Comparison of ENCODE assay signal across 1 cellular context in the genomic region with DNA sequence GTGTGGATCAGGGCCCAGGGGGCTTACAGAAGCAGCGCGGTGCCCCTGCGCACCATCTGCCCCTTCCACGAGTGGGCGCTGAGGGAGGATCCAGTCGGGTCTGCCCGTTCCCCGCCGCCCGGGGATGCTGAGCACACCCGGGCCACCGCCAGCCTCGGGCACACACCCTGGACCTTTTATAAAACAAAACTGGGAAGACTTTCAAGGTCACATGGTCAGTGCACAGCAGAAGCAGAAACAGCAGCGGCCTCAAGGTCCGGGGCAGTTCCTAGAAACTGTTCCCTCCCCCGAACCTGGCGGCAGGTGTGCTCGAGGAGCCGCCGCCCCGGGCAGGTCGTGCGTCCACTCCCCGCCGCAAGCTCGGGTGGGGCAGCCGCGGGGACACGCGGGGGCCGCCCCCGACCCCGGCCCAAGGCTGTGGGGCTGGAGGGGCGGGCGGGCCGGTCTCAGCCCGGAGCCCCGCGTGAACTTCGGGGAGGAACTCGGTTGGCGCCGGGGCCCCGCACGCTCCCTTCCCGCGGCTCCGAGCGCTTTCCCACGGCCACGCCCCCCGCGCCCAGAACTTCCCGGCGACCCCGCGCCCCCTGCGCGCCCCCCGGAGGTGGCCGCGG.
A peak's percentile ranks its signal among the peaks of the same experiment; 100 is the strongest.
TF ChIP-seq lines count a peak whose summit lies in the region.

No MANE protein-coding gene starts in this region.

TF ChIP-seq in K562, 482 proteins besides CTCF, POLR2A, EP300 and RAD21 (continued from another document and continues in another):
- TF ChIP-seq, protein P1, sequence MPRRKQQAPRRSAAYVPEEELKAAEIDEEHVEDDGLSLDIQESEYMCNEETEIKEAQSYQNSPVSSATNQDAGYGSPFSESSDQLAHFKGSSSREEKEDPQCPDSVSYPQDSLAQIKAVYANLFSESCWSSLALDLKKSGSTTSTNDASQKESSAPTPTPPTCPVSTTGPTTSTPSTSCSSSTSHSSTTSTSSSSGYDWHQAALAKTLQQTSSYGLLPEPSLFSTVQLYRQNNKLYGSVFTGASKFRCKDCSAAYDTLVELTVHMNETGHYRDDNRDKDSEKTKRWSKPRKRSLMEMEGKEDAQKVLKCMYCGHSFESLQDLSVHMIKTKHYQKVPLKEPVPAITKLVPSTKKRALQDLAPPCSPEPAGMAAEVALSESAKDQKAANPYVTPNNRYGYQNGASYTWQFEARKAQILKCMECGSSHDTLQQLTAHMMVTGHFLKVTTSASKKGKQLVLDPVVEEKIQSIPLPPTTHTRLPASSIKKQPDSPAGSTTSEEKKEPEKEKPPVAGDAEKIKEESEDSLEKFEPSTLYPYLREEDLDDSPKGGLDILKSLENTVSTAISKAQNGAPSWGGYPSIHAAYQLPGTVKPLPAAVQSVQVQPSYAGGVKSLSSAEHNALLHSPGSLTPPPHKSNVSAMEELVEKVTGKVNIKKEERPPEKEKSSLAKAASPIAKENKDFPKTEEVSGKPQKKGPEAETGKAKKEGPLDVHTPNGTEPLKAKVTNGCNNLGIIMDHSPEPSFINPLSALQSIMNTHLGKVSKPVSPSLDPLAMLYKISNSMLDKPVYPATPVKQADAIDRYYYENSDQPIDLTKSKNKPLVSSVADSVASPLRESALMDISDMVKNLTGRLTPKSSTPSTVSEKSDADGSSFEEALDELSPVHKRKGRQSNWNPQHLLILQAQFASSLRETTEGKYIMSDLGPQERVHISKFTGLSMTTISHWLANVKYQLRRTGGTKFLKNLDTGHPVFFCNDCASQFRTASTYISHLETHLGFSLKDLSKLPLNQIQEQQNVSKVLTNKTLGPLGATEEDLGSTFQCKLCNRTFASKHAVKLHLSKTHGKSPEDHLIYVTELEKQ (CRISPR knock-in tag; IDR thresholded peaks at IDR 0.05), result no peak
- TF ChIP-seq ZNF583 (CRISPR knock-in tag; IDR thresholded peaks at IDR 0.05), result no peak
- TF ChIP-seq MEIS2 (IDR thresholded peaks at IDR 0.05; ENCODE audit: partially characterized antibody), result no peak
- no peak for TF ChIP-seq ZNF764 (CRISPR knock-in tag; IDR thresholded peaks at IDR 0.05; ENCODE audit: low read depth)
- TF ChIP-seq, protein P2, sequence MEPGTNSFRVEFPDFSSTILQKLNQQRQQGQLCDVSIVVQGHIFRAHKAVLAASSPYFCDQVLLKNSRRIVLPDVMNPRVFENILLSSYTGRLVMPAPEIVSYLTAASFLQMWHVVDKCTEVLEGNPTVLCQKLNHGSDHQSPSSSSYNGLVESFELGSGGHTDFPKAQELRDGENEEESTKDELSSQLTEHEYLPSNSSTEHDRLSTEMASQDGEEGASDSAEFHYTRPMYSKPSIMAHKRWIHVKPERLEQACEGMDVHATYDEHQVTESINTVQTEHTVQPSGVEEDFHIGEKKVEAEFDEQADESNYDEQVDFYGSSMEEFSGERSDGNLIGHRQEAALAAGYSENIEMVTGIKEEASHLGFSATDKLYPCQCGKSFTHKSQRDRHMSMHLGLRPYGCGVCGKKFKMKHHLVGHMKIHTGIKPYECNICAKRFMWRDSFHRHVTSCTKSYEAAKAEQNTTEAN (CRISPR knock-in tag; IDR thresholded peaks at IDR 0.05), result no peak
- no peak for TF ChIP-seq RFX1 (IDR thresholded peaks at IDR 0.05)
- TF ChIP-seq, protein P3, sequence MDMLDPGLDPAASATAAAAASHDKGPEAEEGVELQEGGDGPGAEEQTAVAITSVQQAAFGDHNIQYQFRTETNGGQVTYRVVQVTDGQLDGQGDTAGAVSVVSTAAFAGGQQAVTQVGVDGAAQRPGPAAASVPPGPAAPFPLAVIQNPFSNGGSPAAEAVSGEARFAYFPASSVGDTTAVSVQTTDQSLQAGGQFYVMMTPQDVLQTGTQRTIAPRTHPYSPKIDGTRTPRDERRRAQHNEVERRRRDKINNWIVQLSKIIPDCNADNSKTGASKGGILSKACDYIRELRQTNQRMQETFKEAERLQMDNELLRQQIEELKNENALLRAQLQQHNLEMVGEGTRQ (CRISPR knock-in tag; IDR thresholded peaks at IDR 0.05), result peak; percentile 69
- no peak for TF ChIP-seq ADNP (tag; IDR thresholded peaks at IDR 0.05)
- no peak for TF ChIP-seq XRCC5 (IDR thresholded peaks at IDR 0.05; ENCODE audit: low read depth, low read length)
- no peak for TF ChIP-seq ARNT (IDR thresholded peaks at IDR 0.05)
- TF ChIP-seq, protein P4, sequence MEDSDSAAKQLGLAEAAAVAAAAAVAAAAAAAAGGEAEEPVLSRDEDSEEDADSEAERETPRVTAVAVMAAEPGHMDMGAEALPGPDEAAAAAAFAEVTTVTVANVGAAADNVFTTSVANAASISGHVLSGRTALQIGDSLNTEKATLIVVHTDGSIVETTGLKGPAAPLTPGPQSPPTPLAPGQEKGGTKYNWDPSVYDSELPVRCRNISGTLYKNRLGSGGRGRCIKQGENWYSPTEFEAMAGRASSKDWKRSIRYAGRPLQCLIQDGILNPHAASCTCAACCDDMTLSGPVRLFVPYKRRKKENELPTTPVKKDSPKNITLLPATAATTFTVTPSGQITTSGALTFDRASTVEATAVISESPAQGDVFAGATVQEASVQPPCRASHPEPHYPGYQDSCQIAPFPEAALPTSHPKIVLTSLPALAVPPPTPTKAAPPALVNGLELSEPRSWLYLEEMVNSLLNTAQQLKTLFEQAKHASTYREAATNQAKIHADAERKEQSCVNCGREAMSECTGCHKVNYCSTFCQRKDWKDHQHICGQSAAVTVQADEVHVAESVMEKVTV (CRISPR knock-in tag; IDR thresholded peaks at IDR 0.05), result no peak
- TF ChIP-seq, protein P5, sequence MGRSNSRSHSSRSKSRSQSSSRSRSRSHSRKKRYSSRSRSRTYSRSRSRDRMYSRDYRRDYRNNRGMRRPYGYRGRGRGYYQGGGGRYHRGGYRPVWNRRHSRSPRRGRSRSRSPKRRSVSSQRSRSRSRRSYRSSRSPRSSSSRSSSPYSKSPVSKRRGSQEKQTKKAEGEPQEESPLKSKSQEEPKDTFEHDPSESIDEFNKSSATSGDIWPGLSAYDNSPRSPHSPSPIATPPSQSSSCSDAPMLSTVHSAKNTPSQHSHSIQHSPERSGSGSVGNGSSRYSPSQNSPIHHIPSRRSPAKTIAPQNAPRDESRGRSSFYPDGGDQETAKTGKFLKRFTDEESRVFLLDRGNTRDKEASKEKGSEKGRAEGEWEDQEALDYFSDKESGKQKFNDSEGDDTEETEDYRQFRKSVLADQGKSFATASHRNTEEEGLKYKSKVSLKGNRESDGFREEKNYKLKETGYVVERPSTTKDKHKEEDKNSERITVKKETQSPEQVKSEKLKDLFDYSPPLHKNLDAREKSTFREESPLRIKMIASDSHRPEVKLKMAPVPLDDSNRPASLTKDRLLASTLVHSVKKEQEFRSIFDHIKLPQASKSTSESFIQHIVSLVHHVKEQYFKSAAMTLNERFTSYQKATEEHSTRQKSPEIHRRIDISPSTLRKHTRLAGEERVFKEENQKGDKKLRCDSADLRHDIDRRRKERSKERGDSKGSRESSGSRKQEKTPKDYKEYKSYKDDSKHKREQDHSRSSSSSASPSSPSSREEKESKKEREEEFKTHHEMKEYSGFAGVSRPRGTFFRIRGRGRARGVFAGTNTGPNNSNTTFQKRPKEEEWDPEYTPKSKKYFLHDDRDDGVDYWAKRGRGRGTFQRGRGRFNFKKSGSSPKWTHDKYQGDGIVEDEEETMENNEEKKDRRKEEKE (IDR thresholded peaks at IDR 0.05; ENCODE audit: borderline replicate concordance in 1 of 2, control insufficient read depth in 1 of 2, low read depth in 2 of 2, low read length in 1 of 2), result no peak
- TF ChIP-seq, protein P6, sequence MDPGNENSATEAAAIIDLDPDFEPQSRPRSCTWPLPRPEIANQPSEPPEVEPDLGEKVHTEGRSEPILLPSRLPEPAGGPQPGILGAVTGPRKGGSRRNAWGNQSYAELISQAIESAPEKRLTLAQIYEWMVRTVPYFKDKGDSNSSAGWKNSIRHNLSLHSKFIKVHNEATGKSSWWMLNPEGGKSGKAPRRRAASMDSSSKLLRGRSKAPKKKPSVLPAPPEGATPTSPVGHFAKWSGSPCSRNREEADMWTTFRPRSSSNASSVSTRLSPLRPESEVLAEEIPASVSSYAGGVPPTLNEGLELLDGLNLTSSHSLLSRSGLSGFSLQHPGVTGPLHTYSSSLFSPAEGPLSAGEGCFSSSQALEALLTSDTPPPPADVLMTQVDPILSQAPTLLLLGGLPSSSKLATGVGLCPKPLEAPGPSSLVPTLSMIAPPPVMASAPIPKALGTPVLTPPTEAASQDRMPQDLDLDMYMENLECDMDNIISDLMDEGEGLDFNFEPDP (CRISPR knock-in tag; IDR thresholded peaks at IDR 0.05), result no peak
- TF ChIP-seq EGR1 (conservative IDR thresholded peaks at IDR 0.05), result no peak
- no peak for TF ChIP-seq ERF (CRISPR knock-in tag; IDR thresholded peaks at IDR 0.05)
- TF ChIP-seq LARP7 (IDR thresholded peaks at IDR 0.05), result no peak
- TF ChIP-seq FOXP1 (CRISPR knock-in tag; IDR thresholded peaks at IDR 0.05), result no peak
- no peak for TF ChIP-seq SREBF1 (IDR thresholded peaks at IDR 0.05; ENCODE audit: borderline replicate concordance, low read depth, low read length)
- TF ChIP-seq PHF20 (IDR thresholded peaks at IDR 0.05; ENCODE audit: partially characterized antibody), result no peak
- TF ChIP-seq ZNF134 (CRISPR knock-in tag; conservative IDR thresholded peaks at IDR 0.05), result no peak
- TF ChIP-seq, protein P7, sequence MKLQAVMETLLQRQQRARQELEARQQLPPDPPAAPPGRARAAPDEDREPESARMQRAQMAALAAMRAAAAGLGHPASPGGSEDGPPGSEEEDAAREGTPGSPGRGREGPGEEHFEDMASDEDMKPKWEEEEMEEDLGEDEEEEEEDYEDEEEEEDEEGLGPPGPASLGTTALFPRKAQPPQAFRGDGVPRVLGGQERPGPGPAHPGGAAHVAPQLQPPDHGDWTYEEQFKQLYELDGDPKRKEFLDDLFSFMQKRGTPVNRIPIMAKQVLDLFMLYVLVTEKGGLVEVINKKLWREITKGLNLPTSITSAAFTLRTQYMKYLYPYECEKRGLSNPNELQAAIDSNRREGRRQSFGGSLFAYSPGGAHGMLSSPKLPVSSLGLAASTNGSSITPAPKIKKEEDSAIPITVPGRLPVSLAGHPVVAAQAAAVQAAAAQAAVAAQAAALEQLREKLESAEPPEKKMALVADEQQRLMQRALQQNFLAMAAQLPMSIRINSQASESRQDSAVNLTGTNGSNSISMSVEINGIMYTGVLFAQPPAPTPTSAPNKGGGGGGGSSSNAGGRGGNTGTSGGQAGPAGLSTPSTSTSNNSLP (IDR thresholded peaks at IDR 0.05; ENCODE audit: borderline replicate concordance, low read depth, low read length), result no peak
- TF ChIP-seq NFIC (IDR thresholded peaks at IDR 0.05), result no peak
- TF ChIP-seq CTBP1 (IDR thresholded peaks at IDR 0.05; ENCODE audit: borderline replicate concordance), result peak; percentile 70; the same call in 1 of the 2 replicates
- TF ChIP-seq, protein P8, sequence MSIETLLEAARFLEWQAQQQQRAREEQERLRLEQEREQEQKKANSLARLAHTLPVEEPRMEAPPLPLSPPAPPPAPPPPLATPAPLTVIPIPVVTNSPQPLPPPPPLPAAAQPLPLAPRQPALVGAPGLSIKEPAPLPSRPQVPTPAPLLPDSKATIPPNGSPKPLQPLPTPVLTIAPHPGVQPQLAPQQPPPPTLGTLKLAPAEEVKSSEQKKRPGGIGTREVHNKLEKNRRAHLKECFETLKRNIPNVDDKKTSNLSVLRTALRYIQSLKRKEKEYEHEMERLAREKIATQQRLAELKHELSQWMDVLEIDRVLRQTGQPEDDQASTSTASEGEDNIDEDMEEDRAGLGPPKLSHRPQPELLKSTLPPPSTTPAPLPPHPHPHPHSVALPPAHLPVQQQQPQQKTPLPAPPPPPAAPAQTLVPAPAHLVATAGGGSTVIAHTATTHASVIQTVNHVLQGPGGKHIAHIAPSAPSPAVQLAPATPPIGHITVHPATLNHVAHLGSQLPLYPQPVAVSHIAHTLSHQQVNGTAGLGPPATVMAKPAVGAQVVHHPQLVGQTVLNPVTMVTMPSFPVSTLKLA (conservative IDR thresholded peaks at IDR 0.05), result peak in 1 of 2 experiments; percentile 41; a peak in 1 of 4 replicates
- TF ChIP-seq RBFOX2 (IDR thresholded peaks at IDR 0.05; ENCODE audit: low read depth, low read length), result peak; percentile 68
- no peak for TF ChIP-seq NUFIP1 (IDR thresholded peaks at IDR 0.05; ENCODE audit: partially characterized antibody)
- TF ChIP-seq, protein P9, sequence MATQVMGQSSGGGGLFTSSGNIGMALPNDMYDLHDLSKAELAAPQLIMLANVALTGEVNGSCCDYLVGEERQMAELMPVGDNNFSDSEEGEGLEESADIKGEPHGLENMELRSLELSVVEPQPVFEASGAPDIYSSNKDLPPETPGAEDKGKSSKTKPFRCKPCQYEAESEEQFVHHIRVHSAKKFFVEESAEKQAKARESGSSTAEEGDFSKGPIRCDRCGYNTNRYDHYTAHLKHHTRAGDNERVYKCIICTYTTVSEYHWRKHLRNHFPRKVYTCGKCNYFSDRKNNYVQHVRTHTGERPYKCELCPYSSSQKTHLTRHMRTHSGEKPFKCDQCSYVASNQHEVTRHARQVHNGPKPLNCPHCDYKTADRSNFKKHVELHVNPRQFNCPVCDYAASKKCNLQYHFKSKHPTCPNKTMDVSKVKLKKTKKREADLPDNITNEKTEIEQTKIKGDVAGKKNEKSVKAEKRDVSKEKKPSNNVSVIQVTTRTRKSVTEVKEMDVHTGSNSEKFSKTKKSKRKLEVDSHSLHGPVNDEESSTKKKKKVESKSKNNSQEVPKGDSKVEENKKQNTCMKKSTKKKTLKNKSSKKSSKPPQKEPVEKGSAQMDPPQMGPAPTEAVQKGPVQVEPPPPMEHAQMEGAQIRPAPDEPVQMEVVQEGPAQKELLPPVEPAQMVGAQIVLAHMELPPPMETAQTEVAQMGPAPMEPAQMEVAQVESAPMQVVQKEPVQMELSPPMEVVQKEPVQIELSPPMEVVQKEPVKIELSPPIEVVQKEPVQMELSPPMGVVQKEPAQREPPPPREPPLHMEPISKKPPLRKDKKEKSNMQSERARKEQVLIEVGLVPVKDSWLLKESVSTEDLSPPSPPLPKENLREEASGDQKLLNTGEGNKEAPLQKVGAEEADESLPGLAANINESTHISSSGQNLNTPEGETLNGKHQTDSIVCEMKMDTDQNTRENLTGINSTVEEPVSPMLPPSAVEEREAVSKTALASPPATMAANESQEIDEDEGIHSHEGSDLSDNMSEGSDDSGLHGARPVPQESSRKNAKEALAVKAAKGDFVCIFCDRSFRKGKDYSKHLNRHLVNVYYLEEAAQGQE (CRISPR knock-in tag; IDR thresholded peaks at IDR 0.05; ENCODE audit: low read depth), result no peak
- TF ChIP-seq ETV1 (tag; conservative IDR thresholded peaks at IDR 0.05; ENCODE audit: low read depth), result no peak
- TF ChIP-seq ASH1L (IDR thresholded peaks at IDR 0.05; ENCODE audit: borderline replicate concordance, low read depth, partially characterized antibody), result no peak
- TF ChIP-seq HEY1 (CRISPR knock-in tag; IDR thresholded peaks at IDR 0.05; ENCODE audit: borderline replicate concordance), result no peak
- TF ChIP-seq XRCC4 (IDR thresholded peaks at IDR 0.05; ENCODE audit: extremely low read depth, insufficient read depth, insufficient read length), result no peak
- peak; percentile 74 for TF ChIP-seq POLR2G (IDR thresholded peaks at IDR 0.05; ENCODE audit: low read depth, low read length)
- TF ChIP-seq CBFA2T3 (IDR thresholded peaks at IDR 0.05), result no peak
- no peak for TF ChIP-seq NFYB (IDR thresholded peaks at IDR 0.05; ENCODE audit: extremely low read depth, insufficient read length)
- TF ChIP-seq, protein P10, sequence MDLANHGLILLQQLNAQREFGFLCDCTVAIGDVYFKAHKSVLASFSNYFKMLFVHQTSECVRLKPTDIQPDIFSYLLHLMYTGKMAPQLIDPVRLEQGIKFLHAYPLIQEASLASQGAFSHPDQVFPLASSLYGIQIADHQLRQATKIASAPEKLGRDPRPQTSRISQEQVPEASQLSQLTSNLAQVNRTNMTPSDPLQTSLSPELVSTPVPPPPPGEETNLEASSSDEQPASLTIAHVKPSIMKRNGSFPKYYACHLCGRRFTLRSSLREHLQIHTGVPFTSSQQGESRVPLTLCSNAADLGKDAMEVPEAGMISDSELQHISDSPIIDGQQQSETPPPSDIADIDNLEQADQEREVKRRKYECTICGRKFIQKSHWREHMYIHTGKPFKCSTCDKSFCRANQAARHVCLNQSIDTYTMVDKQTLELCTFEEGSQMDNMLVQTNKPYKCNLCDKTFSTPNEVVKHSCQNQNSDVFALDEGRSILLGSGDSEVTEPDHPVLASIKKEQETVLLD (IDR thresholded peaks at IDR 0.05), result no peak
- no peak for TF ChIP-seq POLR2AphosphoS5 (IDR thresholded peaks at IDR 0.05; ENCODE audit: control insufficient read depth, insufficient read depth, low read depth, low read length)
- no peak for TF ChIP-seq LEF1 (IDR thresholded peaks at IDR 0.05)
